In the genomic region with DNA sequence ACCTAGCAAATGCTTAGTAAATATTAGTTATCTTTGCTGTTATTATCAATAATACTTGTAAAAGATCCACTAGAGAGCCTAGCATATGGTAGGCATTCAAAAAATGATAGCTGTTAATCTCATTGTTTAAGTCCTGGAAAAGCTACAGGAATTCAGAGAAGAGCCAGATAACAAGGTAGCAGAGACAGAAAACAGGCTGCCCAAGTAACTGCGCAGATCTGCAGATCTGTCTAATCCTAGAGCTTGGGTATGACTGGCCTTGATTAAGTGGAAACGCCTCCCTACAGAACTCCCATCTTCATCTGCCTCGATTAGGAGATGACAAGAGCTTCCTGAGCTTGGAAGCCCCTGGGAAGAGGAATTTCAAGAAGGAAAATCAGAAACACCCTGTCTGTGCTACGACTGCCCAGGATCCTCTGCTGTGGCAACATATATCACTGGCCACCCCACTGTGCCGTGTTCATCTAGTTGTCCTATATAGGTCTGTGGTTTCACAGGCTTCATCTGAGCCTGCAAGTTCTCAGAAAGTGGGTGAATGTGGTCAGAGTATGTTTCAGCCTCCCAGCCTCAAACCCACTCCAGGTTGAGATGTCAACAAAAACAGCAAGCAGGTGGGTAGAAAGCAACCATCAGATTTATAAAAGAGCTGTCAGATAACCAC, we compare ENCODE assay signal across 9 cellular contexts.
DNase-seq lines count a peak whose midpoint lies in the region; ATAC-seq and TF ChIP-seq lines count a peak whose summit lies in the region.
"Had no signal": no experiment of that assay in that cellular context is flagged by ENCODE, and none has a peak within 500 bp of the region (broad histone marks: within the 10 kb centered on the region; RNA-seq: fewer than 3 reads in every experiment).

No MANE protein-coding gene starts in this region.

- no peaks in the 10 kb centered on the region for H4K20me1 ChIP-seq in KMS-11 (ENCODE audit: insufficient read depth)

- 84 to 88% (median 86%) methylated on average over 5 of the region's 5 CpGs for WGBS in psoas muscle, 3 donors

- H3K36me3 ChIP-seq in KMS-11 (ENCODE audit: insufficient read depth) (no peaks in the 10 kb centered on the region), psoas muscle (ENCODE audit: insufficient read depth in 1 of 2, low read depth in 1 of 2) (no peaks in the 10 kb centered on the region)

- H3K9ac ChIP-seq in KMS-11 = peak overlapping the region; percentile 23; the same call in 1 of the 2 replicates

- POLR2A ChIA-PET in RWPE1 (lab: Yijun Ruan, JAX; ENCODE audit: low non-redundant PET) = no interaction called here

- DNase-seq in activated naive CD4-positive, alpha-beta T cell treated with anti-CD3 and anti-CD28 coated beads, Interleukin-2, amount 10 ng/mL, durations not matched to agents 7 days and 5 days = peak; percentile 21
- no peak for DNase-seq in activated naive CD4-positive, alpha-beta T cell treated with anti-CD3 and anti-CD28 coated beads, Interleukin-2, amount 50 U/mL, for 16 hours
- DNase-seq in stimulated activated CD8-positive, alpha-beta memory T cell treated with anti-CD3 and anti-CD28 coated beads, Interleukin-7, amount 100 ng/mL, for 48 hours (ENCODE audit: extremely low read depth in 1 of 2, low read depth in 1 of 2) = peak; percentile 1 to 6
- no peak for DNase-seq in RWPE1 (ENCODE audit: low spot score)
- DNase-seq in psoas muscle = no peak
- DNase-seq in NCI-H2107 treated with DMSO at 0.1 percent for 48 hours (lab: John Stamatoyannopoulos, UW; ENCODE audit: unreplicated experiment) = no peak
- DNase-seq: NCI-H1105 had no signal

- H3K4me2 ChIP-seq in KMS-11 = peak overlapping the region; percentile 85

- H3K4me1 Mint-ChIP-seq in activated naive CD4-positive, alpha-beta T cell treated with anti-CD3 and anti-CD28 coated beads, Interleukin-2, amount 10 ng/mL, durations not matched to agents 7 days and 5 days = peaks cover 13% of the 10 kb centered on the region

- H3K36me3 Mint-ChIP-seq in activated naive CD4-positive, alpha-beta T cell treated with anti-CD3 and anti-CD28 coated beads, Interleukin-2, amount 10 ng/mL, durations not matched to agents 7 days and 5 days = no peaks in the 10 kb centered on the region

- no peaks in the 10 kb centered on the region for H3K27me3 ChIP-seq in KMS-11 (ENCODE audit: insufficient read depth, low read depth)
- no peaks in the 10 kb centered on the region for H3K27me3 ChIP-seq in psoas muscle (ENCODE audit: insufficient read depth in 3 of 3, low read length in 2 of 3)

- H3K79me2 ChIP-seq in KMS-11 (ENCODE audit: insufficient read depth, low read depth) = no peaks in the 10 kb centered on the region

- H3K4me1 ChIP-seq in KMS-11 (ENCODE audit: low read depth, poor library complexity, severe bottlenecking) (peaks cover 80% of the 10 kb centered on the region), psoas muscle (no peaks in the 10 kb centered on the region)

- H3K4me3 Mint-ChIP-seq in activated naive CD4-positive, alpha-beta T cell treated with anti-CD3 and anti-CD28 coated beads, Interleukin-2, amount 10 ng/mL, durations not matched to agents 7 days and 5 days = no peak overlapping the region

- no peak overlapping the region for H3K4me3 ChIP-seq in KMS-11 (IDR thresholded peaks at IDR 0.05; ENCODE audit: insufficient read depth, low read depth, low read length)
- H3K4me3 ChIP-seq in psoas muscle = no peak overlapping the region

- H3K9me3 Mint-ChIP-seq in activated naive CD4-positive, alpha-beta T cell treated with anti-CD3 and anti-CD28 coated beads, Interleukin-2, amount 10 ng/mL, durations not matched to agents 7 days and 5 days = no peaks in the 10 kb centered on the region

- no peaks in the 10 kb centered on the region for H3K9me3 ChIP-seq in psoas muscle

- no peak overlapping the region for H3K27ac Mint-ChIP-seq in activated naive CD4-positive, alpha-beta T cell treated with anti-CD3 and anti-CD28 coated beads, Interleukin-2, amount 10 ng/mL, durations not matched to agents 7 days and 5 days

- peaks cover 38% of the 10 kb centered on the region for H3K27me3 Mint-ChIP-seq in activated naive CD4-positive, alpha-beta T cell treated with anti-CD3 and anti-CD28 coated beads, Interleukin-2, amount 10 ng/mL, durations not matched to agents 7 days and 5 days

- H3K27ac ChIP-seq in KMS-11 = peak overlapping the region; percentile 79
- H3K27ac ChIP-seq in RWPE1 = no peak overlapping the region
- H3K27ac ChIP-seq in psoas muscle = no peak overlapping the region

- H2AFZ ChIP-seq in KMS-11 (ENCODE audit: low read depth) = peak overlapping the region; percentile 41; the same call in 1 of the 2 replicates

- CTCF ChIA-PET in activated naive CD4-positive, alpha-beta T cell treated with anti-CD3 and anti-CD28 coated beads, Interleukin-2, amount 10 ng/mL, durations not matched to agents 7 days and 5 days (lab: Charles Lee) = interaction anchor here (1.0 kb wide), 1 partner anchor 26 kb away, joined by 3 read pairs; no protein-coding TSS in a partner anchor
- CTCF ChIA-PET in RWPE1 (lab: Yijun Ruan, JAX) = interaction anchor here (0.7 kb wide), 1 partner anchor 22 kb away, joined by 3 read pairs; no protein-coding TSS in a partner anchor

- ATAC-seq in HG02571 (IDR thresholded peaks at IDR 0.05; ENCODE audit: unreplicated experiment) (peak; percentile 76), psoas muscle (no peak)

- TF ChIP-seq CTCF in KMS-11 (conservative IDR thresholded peaks at IDR 0.05; ENCODE audit: low read depth, low read length) (no peak), RWPE1 (conservative IDR thresholded peaks at IDR 0.05; ENCODE audit: low read depth) (no peak), psoas muscle (IDR thresholded peaks at IDR 0.05) (no peak)

- intact Hi-C loops in psoas muscle (cut with DNase I) = no loop called here

Comparison
In these comparisons a context has a peak if more than half of its experiments do, and no peak if none do; other contexts are left out.
1. DNase-seq: peak in activated naive CD4-positive, alpha-beta T cell treated with anti-CD3 and anti-CD28 coated beads, Interleukin-2, amount 10 ng/mL, durations not matched to agents 7 days and 5 days (single experiment) and stimulated activated CD8-positive, alpha-beta memory T cell treated with anti-CD3 and anti-CD28 coated beads, Interleukin-7, amount 100 ng/mL, for 48 hours (2 of 2); none in activated naive CD4-positive, alpha-beta T cell treated with anti-CD3 and anti-CD28 coated beads, Interleukin-2, amount 50 U/mL, for 16 hours (single experiment), RWPE1 (single experiment), psoas muscle (0 of 2) and NCI-H2107 treated with DMSO at 0.1 percent for 48 hours (single experiment).